31 cellular contexts compared by ENCODE assay signal in the genomic region with DNA sequence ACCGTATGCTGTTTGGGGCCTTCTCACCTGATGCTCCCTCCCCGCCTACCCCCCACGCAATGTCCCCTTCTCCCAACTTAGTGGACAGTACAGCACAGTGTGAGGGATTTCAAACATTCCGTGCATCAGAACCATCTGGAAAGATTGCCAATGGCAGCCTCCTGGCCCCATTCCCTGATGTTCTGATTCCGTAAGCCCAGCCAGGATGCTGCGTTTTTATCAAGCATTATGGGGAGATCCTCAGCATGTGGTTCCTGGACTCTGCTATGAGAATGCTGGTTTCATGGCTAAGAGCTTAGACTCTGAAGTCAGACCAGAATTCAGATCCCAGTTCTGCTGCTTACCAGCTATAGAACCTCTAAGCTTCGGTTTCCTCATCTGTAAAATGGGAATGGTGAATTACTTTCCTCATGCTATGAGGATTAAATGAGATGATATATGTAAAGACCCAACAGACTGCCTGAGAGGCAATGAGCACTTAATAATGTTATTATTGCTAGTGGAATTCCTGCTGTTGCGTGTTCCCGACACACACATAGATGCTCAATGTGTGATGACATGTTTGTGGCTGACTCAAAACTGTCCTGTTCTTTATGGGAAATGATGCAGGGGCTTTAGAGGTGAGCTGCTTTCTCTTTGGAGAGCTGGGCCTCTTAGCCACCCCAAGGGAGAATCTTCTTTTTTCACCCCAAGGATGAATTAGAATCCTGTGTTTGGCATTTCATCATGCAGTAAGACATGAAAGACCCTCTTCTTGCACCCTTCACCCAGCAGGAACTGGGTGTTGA.
DNase-seq lines count a peak whose midpoint lies in the region; ATAC-seq and TF ChIP-seq lines count a peak whose summit lies in the region.
"Had no signal": no experiment of that assay in that cellular context is flagged by ENCODE, and none has a peak within 500 bp of the region (broad histone marks: within the 10 kb centered on the region; RNA-seq: fewer than 3 reads in every experiment).

No MANE protein-coding gene starts in this region.

- H3K27ac ChIP-seq in foreskin keratinocyte (peak overlapping the region; percentile 79), gastroesophageal sphincter (no peak overlapping the region), tibial nerve (no peak overlapping the region)
- H3K27ac ChIP-seq: C4-2B, GM23248, prostate gland, right lobe of liver, spleen had no signal

- CTCF ChIA-PET in activated CD4-positive, alpha-beta memory T cell treated with anti-CD3 and anti-CD28 coated beads for 36 hours (lab: Charles Lee), result interaction anchor here (0.8 to 2.8 kb wide), 5 partner anchors 8 to 245 kb away, joined by 3 to 31 read pairs (median 3); a partner anchor contains a TSS

- H3K36me3 Mint-ChIP-seq in activated CD4-positive, alpha-beta T cell treated with anti-CD3 and anti-CD28 coated beads, Interleukin-2, amount 10 ng/mL, durations not matched to agents 24 days and 14 days (ENCODE audit: low read depth), result peaks cover 2% of the 10 kb centered on the region
- peaks cover 11% of the 10 kb centered on the region for H3K36me3 Mint-ChIP-seq in activated CD4-positive, alpha-beta memory T cell treated with anti-CD3 and anti-CD28 coated beads for 36 hours
- H3K36me3 Mint-ChIP-seq: IgD-negative memory B cell had no signal

- TF ChIP-seq CTCF in foreskin keratinocyte (conservative IDR thresholded peaks at IDR 0.05), result no peak
- no peak for TF ChIP-seq CTCF in gastroesophageal sphincter (IDR thresholded peaks at IDR 0.05)
- TF ChIP-seq CTCF in tibial nerve (IDR thresholded peaks at IDR 0.05), result no peak

- H3K27ac Mint-ChIP-seq in activated CD4-positive, alpha-beta T cell treated with anti-CD3 and anti-CD28 coated beads, Interleukin-2, amount 10 ng/mL, durations not matched to agents 24 days and 14 days, result peak overlapping the region; percentile 68
- H3K27ac Mint-ChIP-seq in activated CD4-positive, alpha-beta memory T cell treated with anti-CD3 and anti-CD28 coated beads for 36 hours, result peak overlapping the region; percentile 98
- H3K27ac Mint-ChIP-seq: T-helper 17 cell had no signal

- no peak overlapping the region for H3K4me3 Mint-ChIP-seq in activated CD4-positive, alpha-beta T cell treated with anti-CD3 and anti-CD28 coated beads, Interleukin-2, amount 10 ng/mL, durations not matched to agents 24 days and 14 days
- no peak overlapping the region for H3K4me3 Mint-ChIP-seq in activated CD4-positive, alpha-beta memory T cell treated with anti-CD3 and anti-CD28 coated beads for 36 hours
- H3K4me3 Mint-ChIP-seq: IgD-negative memory B cell; naive thymus-derived CD4-positive, alpha-beta T cell had no signal

- H3K4me3 ChIP-seq in gastroesophageal sphincter (no peak overlapping the region), tibial nerve (no peak overlapping the region)
- H3K4me3 ChIP-seq: esophagus squamous epithelium, GM23248, prostate gland, right lobe of liver, spleen had no signal

- POLR2A ChIA-PET in activated CD4-positive, alpha-beta memory T cell treated with anti-CD3 and anti-CD28 coated beads for 36 hours (lab: Charles Lee), result interaction anchor here (1.0 to 2.0 kb wide), 6 partner anchors 9 to 135 kb away, joined by 3 to 9 read pairs (median 5); no protein-coding TSS in a partner anchor

- peak; percentile 62 for DNase-seq in activated CD4-positive, alpha-beta T cell treated with anti-CD3 and anti-CD28 coated beads, Interleukin-2, amount 10 ng/mL, durations not matched to agents 24 days and 14 days
- DNase-seq in activated CD4-positive, alpha-beta T cell treated with anti-CD3 and anti-CD28 coated beads for 48 hours, result no peak
- DNase-seq in G401 (ENCODE audit: low spot score), result peak; percentile 70
- peak; percentile 45 for DNase-seq in activated CD4-positive, alpha-beta memory T cell treated with anti-CD3 and anti-CD28 coated beads for 36 hours
- no peak for DNase-seq in foreskin keratinocyte
- DNase-seq in activated CD4-positive, CD25-positive, alpha-beta regulatory T cell (lab: John Stamatoyannopoulos, UW), result no peak
- no peak for DNase-seq in tibial nerve (ENCODE audit: low spot score in 2 of 2)
- DNase-seq: 8988T, Caco-2, dermis blood vessel endothelial cell, DMS79, esophagus squamous epithelium, GDM1, GM23248, midbrain, NCI-H146, NCI-H226, NCI-H526 treated with DMSO at 0.1 percent for 48 hours, occipital lobe, right lobe of liver, Right ventricle myocardium superior, spleen, T-helper 17 cell, trophoblast cell had no signal

- H3K9me3 ChIP-seq in gastroesophageal sphincter (no peaks in the 10 kb centered on the region), tibial nerve (no peaks in the 10 kb centered on the region)
- H3K9me3 ChIP-seq: Caco-2, esophagus squamous epithelium, prostate gland, right lobe of liver, spleen had no signal

- no peak for ATAC-seq in foreskin keratinocyte
- no peak for ATAC-seq in gastroesophageal sphincter
- ATAC-seq: naive thymus-derived CD4-positive, alpha-beta T cell; Panc1; right lobe of liver; SK-N-SH treated with all-trans-retinoic acid at 6 μM for 48 hours; T-helper 17 cell had no signal

- no peaks in the 10 kb centered on the region for H3K36me3 ChIP-seq in gastroesophageal sphincter
- H3K36me3 ChIP-seq in tibial nerve, result no peaks in the 10 kb centered on the region
- H3K36me3 ChIP-seq: esophagus squamous epithelium, prostate gland, right lobe of liver, spleen had no signal

- TF ChIP-seq POLR2A in gastroesophageal sphincter (IDR thresholded peaks at IDR 0.05) (no peak), tibial nerve (IDR thresholded peaks at IDR 0.05) (no peak)

- intact Hi-C loops in activated CD4-positive, alpha-beta T cell treated with anti-CD3 and anti-CD28 coated beads, Interleukin-2, amount 10 ng/mL, durations not matched to agents 24 days and 14 days (cut with micrococcal nuclease), result loop anchor here (2.0 kb wide), 1 partner anchor 49 kb away; no protein-coding TSS in a partner anchor
- intact Hi-C loops in activated CD4-positive, alpha-beta memory T cell treated with anti-CD3 and anti-CD28 coated beads for 36 hours (cut with micrococcal nuclease), result no loop called here

- TF ChIP-seq EP300 in gastroesophageal sphincter (IDR thresholded peaks at IDR 0.05), result no peak
- no peak for TF ChIP-seq EP300 in tibial nerve (IDR thresholded peaks at IDR 0.05)

- in situ Hi-C loops in G401 (cut with HindIII; ENCODE audit: low sequenced_read_pairs), result no loop called here

- H3K27me3 Mint-ChIP-seq in activated CD4-positive, alpha-beta T cell treated with anti-CD3 and anti-CD28 coated beads, Interleukin-2, amount 10 ng/mL, durations not matched to agents 24 days and 14 days, result no peaks in the 10 kb centered on the region
- no peaks in the 10 kb centered on the region for H3K27me3 Mint-ChIP-seq in activated CD4-positive, alpha-beta memory T cell treated with anti-CD3 and anti-CD28 coated beads for 36 hours
- H3K27me3 Mint-ChIP-seq: naive thymus-derived CD4-positive, alpha-beta T cell; T-helper 17 cell had no signal

- H3K4me1 ChIP-seq in foreskin keratinocyte (peaks cover 25% of the 10 kb centered on the region), gastroesophageal sphincter (no peaks in the 10 kb centered on the region), tibial nerve (no peaks in the 10 kb centered on the region)
- H3K4me1 ChIP-seq: Caco-2, prostate gland had no signal

- H3K9me3 Mint-ChIP-seq in activated CD4-positive, alpha-beta T cell treated with anti-CD3 and anti-CD28 coated beads, Interleukin-2, amount 10 ng/mL, durations not matched to agents 24 days and 14 days, result no peaks in the 10 kb centered on the region
- no peaks in the 10 kb centered on the region for H3K9me3 Mint-ChIP-seq in activated CD4-positive, alpha-beta memory T cell treated with anti-CD3 and anti-CD28 coated beads for 36 hours
- H3K9me3 Mint-ChIP-seq: IgD-negative memory B cell; naive thymus-derived CD4-positive, alpha-beta T cell had no signal

- H3K27me3 ChIP-seq in foreskin keratinocyte (no peaks in the 10 kb centered on the region), gastroesophageal sphincter (no peaks in the 10 kb centered on the region), tibial nerve (no peaks in the 10 kb centered on the region)
- H3K27me3 ChIP-seq: esophagus squamous epithelium, right lobe of liver, spleen had no signal

- peaks cover 71% of the 10 kb centered on the region for H3K4me1 Mint-ChIP-seq in activated CD4-positive, alpha-beta T cell treated with anti-CD3 and anti-CD28 coated beads, Interleukin-2, amount 10 ng/mL, durations not matched to agents 24 days and 14 days
- H3K4me1 Mint-ChIP-seq in activated CD4-positive, alpha-beta memory T cell treated with anti-CD3 and anti-CD28 coated beads for 36 hours (ENCODE audit: low read depth), result peaks cover 82% of the 10 kb centered on the region

- WGBS in gastroesophageal sphincter (ENCODE audit: low coverage in 1 of 2), 2 donors, result 96% methylated on average over 5 to 7 of the region's 9 CpGs
- WGBS in tibial nerve, 2 donors, result 95 to 99% methylated on average over 9 of the region's 9 CpGs

Comparison
In these comparisons a context has a peak if more than half of its experiments do, and no peak if none do; other contexts are left out.
1. DNase-seq: peak in activated CD4-positive, alpha-beta T cell treated with anti-CD3 and anti-CD28 coated beads, Interleukin-2, amount 10 ng/mL, durations not matched to agents 24 days and 14 days (single experiment), G401 (single experiment) and activated CD4-positive, alpha-beta memory T cell treated with anti-CD3 and anti-CD28 coated beads for 36 hours (single experiment); none in activated CD4-positive, alpha-beta T cell treated with anti-CD3 and anti-CD28 coated beads for 48 hours (single experiment), foreskin keratinocyte (0 of 2), activated CD4-positive, CD25-positive, alpha-beta regulatory T cell (0 of 4) and tibial nerve (0 of 2).